ENCODE assay signal across 22 cellular contexts in genomic region chr12:20865873-20866272, GRCh38. TPM values are rescaled to one million over a fixed set of nuclear protein-coding genes. Genes with fewer than 3 reads are reported as not detected.
"Had no signal": no experiment of that assay in that cellular context is flagged by ENCODE, and none has a peak within 500 bp of the region (broad histone marks: within the 10 kb centered on the region; RNA-seq: fewer than 3 reads in every experiment).

No MANE protein-coding gene starts in this region.

- H3K4me3 Mint-ChIP-seq: activated CD4-positive, alpha-beta T cell treated with anti-CD3 and anti-CD28 coated beads, Interleukin-2, amount 10 ng/mL, durations not matched to agents 24 days and 14 days; activated CD8-positive, alpha-beta T cell treated with anti-CD3 and anti-CD28 coated beads, Interleukin-2, amount 10 ng/mL, durations not matched to agents 7 days and 5 days; activated naive CD4-positive, alpha-beta T cell treated with anti-CD3 and anti-CD28 coated beads, Interleukin-2, amount 50 U/mL, for 24 hours; mesothelial cell of epicardium; nephron progenitor cell; stimulated activated naive CD8-positive, alpha-beta T cell treated with anti-CD3 and anti-CD28 coated beads, Interleukin-15, Interleukin-2, amounts not matched to agents 100 ng/mL and 50 ng/mL, for 24 hours; type B pancreatic cell had no signal

- DNase-seq: activated CD4-positive, alpha-beta T cell treated with anti-CD3 and anti-CD28 coated beads, Interleukin-2, amount 10 ng/mL, durations not matched to agents 24 days and 14 days; activated CD4-positive, CD25-positive, alpha-beta regulatory T cell; activated CD8-positive, alpha-beta memory T cell treated with anti-CD3 and anti-CD28 coated beads, Interleukin-2, amount 50 U/mL, for 4 hours; activated CD8-positive, alpha-beta T cell treated with anti-CD3 and anti-CD28 coated beads, Interleukin-2, amount 10 ng/mL, durations not matched to agents 7 days and 5 days; activated effector memory CD4-positive, alpha-beta T cell treated with anti-CD3 and anti-CD28 coated beads, Interleukin-2, amount 50 U/mL, for 16 hours; activated T-cell treated with anti-CD3 and anti-CD28 coated beads, Interleukin-2, amount 50 U/mL, for 48 hours; adrenal gland; caudate nucleus; foreskin fibroblast; head of caudate nucleus; nephron progenitor cell; small intestine had no signal

- H3K4me1 Mint-ChIP-seq: activated CD4-positive, alpha-beta T cell treated with anti-CD3 and anti-CD28 coated beads, Interleukin-2, amount 10 ng/mL, durations not matched to agents 24 days and 14 days; activated naive CD4-positive, alpha-beta T cell treated with anti-CD3 and anti-CD28 coated beads, Interleukin-2, amount 50 U/mL, for 24 hours; mesothelial cell of epicardium; nephron progenitor cell had no signal

- H3K4me3 ChIP-seq: adrenal gland, coronary artery, esophagus muscularis mucosa, right atrium auricular region had no signal

- H3K36me3 Mint-ChIP-seq: activated naive CD4-positive, alpha-beta T cell treated with anti-CD3 and anti-CD28 coated beads, Interleukin-2, amount 50 U/mL, for 24 hours; mesothelial cell of epicardium; type B pancreatic cell had no signal

- H3K36me3 ChIP-seq: adrenal gland, esophagus muscularis mucosa, right atrium auricular region had no signal

- H3K9me3 ChIP-seq: adrenal gland, esophagus muscularis mucosa, right atrium auricular region had no signal

- FAIRE-seq: small intestine had no signal

- ATAC-seq: activated CD8-positive, alpha-beta T cell treated with anti-CD3 and anti-CD28 coated beads, Interleukin-2, amount 10 ng/mL, durations not matched to agents 7 days and 5 days had no signal

- H3K4me1 ChIP-seq: adrenal gland, esophagus muscularis mucosa, right atrium auricular region had no signal

- H3K27ac Mint-ChIP-seq: activated CD4-positive, alpha-beta T cell treated with anti-CD3 and anti-CD28 coated beads, Interleukin-2, amount 10 ng/mL, durations not matched to agents 24 days and 14 days; activated CD8-positive, alpha-beta T cell treated with anti-CD3 and anti-CD28 coated beads, Interleukin-2, amount 10 ng/mL, durations not matched to agents 7 days and 5 days; activated naive CD4-positive, alpha-beta T cell treated with anti-CD3 and anti-CD28 coated beads, Interleukin-2, amount 50 U/mL, for 24 hours; mesothelial cell of epicardium; nephron progenitor cell; progenitor cell of endocrine pancreas; stimulated activated naive CD8-positive, alpha-beta T cell treated with anti-CD3 and anti-CD28 coated beads, Interleukin-15, Interleukin-2, amounts not matched to agents 100 ng/mL and 50 ng/mL, for 24 hours; type B pancreatic cell had no signal

- H3K27me3 Mint-ChIP-seq: activated CD4-positive, alpha-beta T cell treated with anti-CD3 and anti-CD28 coated beads, Interleukin-2, amount 10 ng/mL, durations not matched to agents 24 days and 14 days; activated naive CD4-positive, alpha-beta T cell treated with anti-CD3 and anti-CD28 coated beads, Interleukin-2, amount 50 U/mL, for 24 hours; progenitor cell of endocrine pancreas; stimulated activated naive CD8-positive, alpha-beta T cell treated with anti-CD3 and anti-CD28 coated beads, Interleukin-15, Interleukin-2, amounts not matched to agents 100 ng/mL and 50 ng/mL, for 24 hours; type B pancreatic cell had no signal

- H3K27ac ChIP-seq: adrenal gland, coronary artery, esophagus muscularis mucosa, right atrium auricular region had no signal

- H3K27me3 ChIP-seq: adrenal gland, esophagus muscularis mucosa, right atrium auricular region had no signal

RNA-seq across cellular contexts. Expression of gene SLCO1B3, which starts 55.4 kb away (rescaled TPM):
- total RNA-seq: activated CD4-positive, alpha-beta T cell treated with anti-CD3 and anti-CD28 coated beads, Interleukin-2, amount 10 ng/mL, durations not matched to agents 24 days and 14 days; activated CD8-positive, alpha-beta T cell treated with anti-CD3 and anti-CD28 coated beads, Interleukin-2, amount 10 ng/mL, durations not matched to agents 7 days and 5 days; adrenal gland; lower leg skin; mesothelial cell of epicardium; progenitor cell of endocrine pancreas; right atrium auricular region; temporal lobe had no signal
- polyA plus RNA-seq: small intestine had no signal
